ENCODE assay signal across 9 cellular contexts in the genomic region with DNA sequence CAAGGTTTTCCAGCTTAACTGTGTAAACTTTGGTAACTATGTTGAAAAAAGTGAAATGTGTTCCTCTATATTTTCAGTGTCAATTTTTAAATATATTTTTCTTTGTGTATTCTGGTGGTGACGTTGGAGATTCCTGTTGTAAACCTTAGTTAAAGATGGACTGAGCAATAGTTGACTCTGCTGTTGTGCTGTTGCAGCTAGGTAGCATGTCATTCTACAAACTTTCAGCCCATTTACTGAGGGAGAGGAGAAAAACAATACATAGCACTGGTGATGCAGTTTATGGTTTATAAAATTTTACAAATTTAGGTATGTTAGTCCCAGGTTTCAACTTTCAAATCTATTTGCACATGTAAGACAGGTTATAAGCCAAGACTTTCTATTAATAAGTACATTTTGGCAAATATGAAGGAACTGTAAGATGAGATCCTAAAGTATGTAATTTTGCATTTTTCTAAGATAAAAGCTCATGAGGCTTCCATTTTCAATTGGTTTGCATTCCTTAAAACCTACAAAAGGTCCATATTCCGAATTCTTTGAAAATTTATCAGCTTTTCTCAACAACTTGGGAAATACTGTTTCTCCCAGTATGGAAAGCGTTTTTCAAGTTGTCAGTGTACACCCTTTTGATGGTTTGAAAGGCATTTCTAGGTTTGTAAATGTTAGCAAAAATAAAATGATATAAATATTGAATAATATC. TPM values are rescaled to one million over a fixed set of nuclear protein-coding genes. Genes with fewer than 3 reads are reported as not detected.
DNase-seq lines count a peak whose midpoint lies in the region; ATAC-seq and TF ChIP-seq lines count a peak whose summit lies in the region.
"Had no signal": no experiment of that assay in that cellular context is flagged by ENCODE, and none has a peak within 500 bp of the region (broad histone marks: within the 10 kb centered on the region; RNA-seq: fewer than 3 reads in every experiment).

No MANE protein-coding gene starts in this region.

- DNase-seq in T-helper 1 cell (no peak), WTC11 (ENCODE audit: low spot score) (no peak), right cardiac atrium (no peak), smooth muscle cell (lab: John Stamatoyannopoulos, UW; ENCODE audit: unreplicated experiment) (no peak), NCI-H345 (lab: John Stamatoyannopoulos, UW) (no peak)
- DNase-seq: AML-193 had no signal

- peaks cover 11% of the 10 kb centered on the region for H3F3A ChIP-seq in smooth muscle cell (ENCODE audit: low read depth)

- H3K27me3 Mint-ChIP-seq in T-helper 1 cell treated with Interleukin-12 subunit alpha and Interleukin-12 subunit beta and Interleukin-4 antibody, amounts not matched to agents 30 μg/mL and 1 μg/mL, for 36 hours (ENCODE audit: low read depth) = peaks cover 14% of the 10 kb centered on the region
- H3K27me3 Mint-ChIP-seq in WTC11 (ENCODE audit: low read depth) = peaks cover 19% of the 10 kb centered on the region

- H4K20me1 ChIP-seq in smooth muscle cell (ENCODE audit: low read depth) = peaks cover 34% of the 10 kb centered on the region

- CTCF ChIA-PET in WTC11 (lab: Charles Lee) = interaction anchor here (0.7 to 1.8 kb wide), 2 partner anchors 58 to 1344 kb away, joined by 5 to 6 read pairs; no protein-coding TSS in a partner anchor

- peaks cover 60% of the 10 kb centered on the region for H3K4me1 Mint-ChIP-seq in T-helper 1 cell treated with Interleukin-12 subunit alpha and Interleukin-12 subunit beta and Interleukin-4 antibody, amounts not matched to agents 30 μg/mL and 1 μg/mL, for 36 hours (ENCODE audit: low read depth)
- H3K4me1 Mint-ChIP-seq in WTC11 = peaks cover 15% of the 10 kb centered on the region

- H3K36me3 ChIP-seq in smooth muscle cell (ENCODE audit: low read depth) = no peaks in the 10 kb centered on the region

- TF ChIP-seq CTCF in WTC11 (IDR thresholded peaks at IDR 0.05) (no peak), smooth muscle cell (IDR thresholded peaks at IDR 0.05; ENCODE audit: borderline replicate concordance, insufficient read depth, poor library complexity, severe bottlenecking) (no peak)

- H3K4me1 ChIP-seq in right cardiac atrium (ENCODE audit: control insufficient read depth, insufficient read depth, low read length) (no peaks in the 10 kb centered on the region), smooth muscle cell (ENCODE audit: low read depth) (peaks cover 19% of the 10 kb centered on the region)

- H3K9me3 ChIP-seq in right cardiac atrium (ENCODE audit: control insufficient read depth, low read length) (no peaks in the 10 kb centered on the region), smooth muscle cell (replicated peaks; ENCODE audit: low read depth) (no peaks in the 10 kb centered on the region)

- intact Hi-C loops in right cardiac atrium (cut with DNase I) = loop anchor here (5.0 to 10.0 kb wide), 3 partner anchors 50 to 68 kb away; no protein-coding TSS in a partner anchor

- peaks cover 27% of the 10 kb centered on the region for H3K79me2 ChIP-seq in smooth muscle cell (ENCODE audit: low read depth)

- H3K27me3 ChIP-seq in right cardiac atrium (ENCODE audit: control insufficient read depth, insufficient read depth) = no peaks in the 10 kb centered on the region
- H3K27me3 ChIP-seq in smooth muscle cell (ENCODE audit: low read depth) = no peaks in the 10 kb centered on the region

- peak overlapping the region; percentile 84 for H3K4me3 ChIP-seq in right cardiac atrium (ENCODE audit: low read length)
- H3K4me3 ChIP-seq in smooth muscle cell = peak overlapping the region; percentile 87

- peak overlapping the region; percentile 92 for H3K4me2 ChIP-seq in smooth muscle cell

- ATAC-seq in WTC11 (no peak), right cardiac atrium (no peak), GM19467 (IDR thresholded peaks at IDR 0.05; ENCODE audit: unreplicated experiment) (no peak), GM21528 (IDR thresholded peaks at IDR 0.05; ENCODE audit: low FRiP score, unreplicated experiment) (no peak)

- no peaks in the 10 kb centered on the region for H3K9me3 Mint-ChIP-seq in T-helper 1 cell treated with Interleukin-12 subunit alpha and Interleukin-12 subunit beta and Interleukin-4 antibody, amounts not matched to agents 30 μg/mL and 1 μg/mL, for 36 hours
- no peaks in the 10 kb centered on the region for H3K9me3 Mint-ChIP-seq in WTC11

- peaks cover 30% of the 10 kb centered on the region for H3K36me3 Mint-ChIP-seq in T-helper 1 cell treated with Interleukin-12 subunit alpha and Interleukin-12 subunit beta and Interleukin-4 antibody, amounts not matched to agents 30 μg/mL and 1 μg/mL, for 36 hours (ENCODE audit: low read depth)
- no peaks in the 10 kb centered on the region for H3K36me3 Mint-ChIP-seq in WTC11

- WGBS in right cardiac atrium = 65% methylated on average over 3 of the region's 3 CpGs
- 49% methylated on average over 3 of the region's 3 CpGs for WGBS in smooth muscle cell (ENCODE audit: low lambda C conversion rate)

- POLR2A ChIA-PET in WTC11 (lab: Charles Lee) = no interaction called here

- peak overlapping the region; percentile 95 for H3K4me3 Mint-ChIP-seq in T-helper 1 cell treated with Interleukin-12 subunit alpha and Interleukin-12 subunit beta and Interleukin-4 antibody, amounts not matched to agents 30 μg/mL and 1 μg/mL, for 36 hours
- peak overlapping the region; percentile 95 for H3K4me3 Mint-ChIP-seq in WTC11

- H3K27ac Mint-ChIP-seq in T-helper 1 cell treated with Interleukin-12 subunit alpha and Interleukin-12 subunit beta and Interleukin-4 antibody, amounts not matched to agents 30 μg/mL and 1 μg/mL, for 36 hours = peak overlapping the region; percentile 93
- H3K27ac Mint-ChIP-seq in WTC11 = no peak overlapping the region

- no peak overlapping the region for H2AFZ ChIP-seq in smooth muscle cell (ENCODE audit: low read depth)

- H3K27ac ChIP-seq in right cardiac atrium (ENCODE audit: low read length) (no peak overlapping the region), smooth muscle cell (ENCODE audit: low read depth) (peak overlapping the region; percentile 96)

- peak overlapping the region; percentile 96 for H3K9ac ChIP-seq in smooth muscle cell (ENCODE audit: low read depth)

TF ChIP-seq in WTC11, 78 proteins besides CTCF, POLR2A, EP300 and RAD21 (continues in another document):
- TF ChIP-seq ZNF232 (CRISPR knock-in tag; IDR thresholded peaks at IDR 0.05) (no peak), OVOL2 (CRISPR knock-in tag; IDR thresholded peaks at IDR 0.05; ENCODE audit: borderline replicate concordance) (no peak), RELA (CRISPR knock-in tag; IDR thresholded peaks at IDR 0.05; ENCODE audit: borderline replicate concordance) (no peak)
- TF ChIP-seq, protein P1, sequence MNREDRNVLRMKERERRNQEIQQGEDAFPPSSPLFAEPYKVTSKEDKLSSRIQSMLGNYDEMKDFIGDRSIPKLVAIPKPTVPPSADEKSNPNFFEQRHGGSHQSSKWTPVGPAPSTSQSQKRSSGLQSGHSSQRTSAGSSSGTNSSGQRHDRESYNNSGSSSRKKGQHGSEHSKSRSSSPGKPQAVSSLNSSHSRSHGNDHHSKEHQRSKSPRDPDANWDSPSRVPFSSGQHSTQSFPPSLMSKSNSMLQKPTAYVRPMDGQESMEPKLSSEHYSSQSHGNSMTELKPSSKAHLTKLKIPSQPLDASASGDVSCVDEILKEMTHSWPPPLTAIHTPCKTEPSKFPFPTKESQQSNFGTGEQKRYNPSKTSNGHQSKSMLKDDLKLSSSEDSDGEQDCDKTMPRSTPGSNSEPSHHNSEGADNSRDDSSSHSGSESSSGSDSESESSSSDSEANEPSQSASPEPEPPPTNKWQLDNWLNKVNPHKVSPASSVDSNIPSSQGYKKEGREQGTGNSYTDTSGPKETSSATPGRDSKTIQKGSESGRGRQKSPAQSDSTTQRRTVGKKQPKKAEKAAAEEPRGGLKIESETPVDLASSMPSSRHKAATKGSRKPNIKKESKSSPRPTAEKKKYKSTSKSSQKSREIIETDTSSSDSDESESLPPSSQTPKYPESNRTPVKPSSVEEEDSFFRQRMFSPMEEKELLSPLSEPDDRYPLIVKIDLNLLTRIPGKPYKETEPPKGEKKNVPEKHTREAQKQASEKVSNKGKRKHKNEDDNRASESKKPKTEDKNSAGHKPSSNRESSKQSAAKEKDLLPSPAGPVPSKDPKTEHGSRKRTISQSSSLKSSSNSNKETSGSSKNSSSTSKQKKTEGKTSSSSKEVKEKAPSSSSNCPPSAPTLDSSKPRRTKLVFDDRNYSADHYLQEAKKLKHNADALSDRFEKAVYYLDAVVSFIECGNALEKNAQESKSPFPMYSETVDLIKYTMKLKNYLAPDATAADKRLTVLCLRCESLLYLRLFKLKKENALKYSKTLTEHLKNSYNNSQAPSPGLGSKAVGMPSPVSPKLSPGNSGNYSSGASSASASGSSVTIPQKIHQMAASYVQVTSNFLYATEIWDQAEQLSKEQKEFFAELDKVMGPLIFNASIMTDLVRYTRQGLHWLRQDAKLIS (CRISPR knock-in tag; IDR thresholded peaks at IDR 0.05; ENCODE audit: borderline replicate concordance) = no peak
- TF ChIP-seq, protein P2, sequence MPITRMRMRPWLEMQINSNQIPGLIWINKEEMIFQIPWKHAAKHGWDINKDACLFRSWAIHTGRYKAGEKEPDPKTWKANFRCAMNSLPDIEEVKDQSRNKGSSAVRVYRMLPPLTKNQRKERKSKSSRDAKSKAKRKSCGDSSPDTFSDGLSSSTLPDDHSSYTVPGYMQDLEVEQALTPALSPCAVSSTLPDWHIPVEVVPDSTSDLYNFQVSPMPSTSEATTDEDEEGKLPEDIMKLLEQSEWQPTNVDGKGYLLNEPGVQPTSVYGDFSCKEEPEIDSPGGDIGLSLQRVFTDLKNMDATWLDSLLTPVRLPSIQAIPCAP (CRISPR knock-in tag; IDR thresholded peaks at IDR 0.05) = no peak

RNA-seq across cellular contexts. Expression of a gene that starts 1.5 kb away (rescaled TPM):
- total RNA-seq in WTC11 (2021) = 23.1 to 28.1 TPM (median 26.6 TPM) in 3 replicates
- total RNA-seq in right cardiac atrium = 10 to 100 TPM; 37.6 to 48.7 (median 41.6) TPM
- 29.0 TPM for polyA plus RNA-seq in right cardiac atrium
- total RNA-seq in smooth muscle cell = 75.6 and 86.4 TPM in 2 replicates
- 34.0 and 49.7 TPM in 2 replicates for polyA plus RNA-seq in smooth muscle cell
